ENCODE assay signal across 16 cellular contexts in genomic region chr11:78208257-78209165, GRCh38. TPM values are rescaled to one million over a fixed set of nuclear protein-coding genes. Genes with fewer than 3 reads are reported as not detected.
DNase-seq lines count a peak whose midpoint lies in the region; ATAC-seq, FAIRE-seq and TF ChIP-seq lines count a peak whose summit lies in the region.
"Had no signal": no experiment of that assay in that cellular context is flagged by ENCODE, and none has a peak within 500 bp of the region (broad histone marks: within the 10 kb centered on the region; RNA-seq: fewer than 3 reads in every experiment).

No MANE protein-coding gene starts in this region.

- FAIRE-seq in astrocyte (lab: Jason Lieb, UNC), result no peak
- FAIRE-seq: kidney had no signal

- no peaks in the 10 kb centered on the region for H3K27me3 Mint-ChIP-seq in astrocyte (ENCODE audit: low read depth, unreplicated experiment)

- H3K27me3 ChIP-seq in BLaER1 treated with 17β-estradiol and CSF1 and Interleukin-3, amounts not matched to agents 10 nM and 100 nM, result no peaks in the 10 kb centered on the region
- no peaks in the 10 kb centered on the region for H3K27me3 ChIP-seq in astrocyte (ENCODE audit: insufficient read depth, low read length)
- H3K27me3 ChIP-seq: cardiac muscle cell had no signal

- no peak overlapping the region for H2AFZ ChIP-seq in astrocyte (ENCODE audit: low read depth, low read length)

- peaks cover 0 to 59% (median 8%) of the 10 kb centered on the region in 11 experiments; a peak in 11 of 22 replicates for H4K20me1 ChIP-seq in BLaER1 treated with 17β-estradiol and CSF1 and Interleukin-3, amounts not matched to agents 10 nM and 100 nM
- peaks cover 58% of the 10 kb centered on the region for H4K20me1 ChIP-seq in astrocyte (ENCODE audit: insufficient read depth, low read length)

- no peak overlapping the region for H3K4me3 Mint-ChIP-seq in astrocyte (ENCODE audit: unreplicated experiment)

- DNase-seq in EH (ENCODE audit: low read depth) (peak; percentile 43), astrocyte (ENCODE audit: low read depth) (no peak), myocyte (ENCODE audit: low read depth) (peak; percentile 82), RPMI8226 (no peak), DMS153 (lab: John Stamatoyannopoulos, UW) (no peak)
- DNase-seq in stimulated activated naive CD4-positive, alpha-beta T cell treated with Interleukin-2 at 50 U/mL for 16 hours (lab: John Stamatoyannopoulos, UW), result no peak
- DNase-seq: activated CD8-positive, alpha-beta memory T cell treated with anti-CD3 and anti-CD28 coated beads for 24 hours; activated naive CD4-positive, alpha-beta T cell; C1 segment of cervical spinal cord; kidney; mucosa of descending colon; NCI-H2081 treated with DMSO at 0.1 percent for 48 hours; SHP77 treated with DMSO at 0.1 percent for 48 hours had no signal

- peaks cover 10% of the 10 kb centered on the region for H3K4me1 Mint-ChIP-seq in astrocyte (ENCODE audit: low read depth, unreplicated experiment)

- no peak overlapping the region for H3K9ac ChIP-seq in BLaER1 treated with 17β-estradiol and CSF1 and Interleukin-3, amounts not matched to agents 10 nM and 100 nM
- no peak overlapping the region for H3K9ac ChIP-seq in astrocyte (ENCODE audit: low read length)

- no peak overlapping the region for H3K4me3 ChIP-seq in BLaER1 treated with 17β-estradiol and CSF1 and Interleukin-3, amounts not matched to agents 10 nM and 100 nM
- no peak overlapping the region for H3K4me3 ChIP-seq in astrocyte (ENCODE audit: insufficient read depth, low read depth, low read length)
- H3K4me3 ChIP-seq: cardiac muscle cell, mucosa of descending colon had no signal

- ATAC-seq in HG03432 (IDR thresholded peaks at IDR 0.05; ENCODE audit: unreplicated experiment), result no peak
- ATAC-seq: mucosa of descending colon had no signal

- H3K9me3 ChIP-seq in BLaER1 treated with 17β-estradiol and CSF1 and Interleukin-3, amounts not matched to agents 10 nM and 100 nM (replicated peaks in 1 of 11), result 0 out of 22 replicates have a peak, but pooled peaks cover 0 to 4% (median 0%) of the 10 kb centered on the region in 11 experiments
- H3K9me3 ChIP-seq in astrocyte (ENCODE audit: insufficient read depth, low read depth, low read length), result no peaks in the 10 kb centered on the region
- H3K9me3 ChIP-seq: mucosa of descending colon had no signal

- TF ChIP-seq CTCF in astrocyte (IDR thresholded peaks at IDR 0.05; ENCODE audit: insufficient read depth, low read depth, low read length), result no peak

- peaks cover 14% of the 10 kb centered on the region for H3K79me2 ChIP-seq in astrocyte (ENCODE audit: insufficient read depth, low read length)

- H3K4me2 ChIP-seq in BLaER1 treated with 17β-estradiol and CSF1 and Interleukin-3, amounts not matched to agents 10 nM and 100 nM, result no peak overlapping the region
- no peak overlapping the region for H3K4me2 ChIP-seq in astrocyte (ENCODE audit: low read length)

- H3K27ac ChIP-seq in BLaER1 treated with 17β-estradiol and CSF1 and Interleukin-3, amounts not matched to agents 10 nM and 100 nM, result peak overlapping the region in 6 of 11 experiments; percentile 3 to 38 (median 12); a peak in 3 of 22 replicates
- H3K27ac ChIP-seq in astrocyte (ENCODE audit: low read depth, low read length), result no peak overlapping the region
- H3K27ac ChIP-seq: cardiac muscle cell had no signal

- H3K27ac Mint-ChIP-seq in astrocyte (ENCODE audit: unreplicated experiment), result peak overlapping the region; percentile 83

- peaks cover 37% of the 10 kb centered on the region for H3K36me3 Mint-ChIP-seq in astrocyte (ENCODE audit: low read depth, unreplicated experiment)

- H3K9me3 Mint-ChIP-seq in astrocyte (ENCODE audit: unreplicated experiment), result peaks cover 3% of the 10 kb centered on the region

- H3K36me3 ChIP-seq in BLaER1 treated with 17β-estradiol and CSF1 and Interleukin-3, amounts not matched to agents 10 nM and 100 nM, result peaks cover 8 to 80% (median 30%) of the 10 kb centered on the region in 11 experiments; a peak in 21 of 22 replicates
- H3K36me3 ChIP-seq in astrocyte (ENCODE audit: insufficient read depth, low read length), result peaks cover 3% of the 10 kb centered on the region

- peaks cover 14 to 24% (median 19%) of the 10 kb centered on the region in 10 experiments for H3K4me1 ChIP-seq in BLaER1 treated with 17β-estradiol and CSF1 and Interleukin-3, amounts not matched to agents 10 nM and 100 nM
- H3K4me1 ChIP-seq in astrocyte (ENCODE audit: insufficient read depth, low read length), result no peaks in the 10 kb centered on the region

RNA-seq across cellular contexts. Expression of gene USP35, which starts 19.8 kb away (rescaled TPM):
- 16.2 and 18.7 TPM in 2 replicates for total RNA-seq in astrocyte
- 8.1 and 9.3 TPM in 2 replicates for total RNA-seq in myocyte
- polyA plus RNA-seq in myocyte (2012), result 9.8 TPM

RNA-seq across cellular contexts. Expression of gene KCTD21, which starts 20.1 kb away (rescaled TPM):
- total RNA-seq in astrocyte (12.9 and 14.0 TPM in 2 replicates), myocyte (7.5 and 7.6 TPM in 2 replicates)
- polyA plus RNA-seq in myocyte (2012), result 9.7 TPM

Comparison
In these comparisons a context has a peak if more than half of its experiments do, and no peak if none do; other contexts are left out.
1. DNase-seq: peak in EH (single experiment) and myocyte (single experiment); none in astrocyte (single experiment), RPMI8226 (single experiment), DMS153 (single experiment) and stimulated activated naive CD4-positive, alpha-beta T cell treated with Interleukin-2 at 50 U/mL for 16 hours (single experiment).